In the genomic region with DNA sequence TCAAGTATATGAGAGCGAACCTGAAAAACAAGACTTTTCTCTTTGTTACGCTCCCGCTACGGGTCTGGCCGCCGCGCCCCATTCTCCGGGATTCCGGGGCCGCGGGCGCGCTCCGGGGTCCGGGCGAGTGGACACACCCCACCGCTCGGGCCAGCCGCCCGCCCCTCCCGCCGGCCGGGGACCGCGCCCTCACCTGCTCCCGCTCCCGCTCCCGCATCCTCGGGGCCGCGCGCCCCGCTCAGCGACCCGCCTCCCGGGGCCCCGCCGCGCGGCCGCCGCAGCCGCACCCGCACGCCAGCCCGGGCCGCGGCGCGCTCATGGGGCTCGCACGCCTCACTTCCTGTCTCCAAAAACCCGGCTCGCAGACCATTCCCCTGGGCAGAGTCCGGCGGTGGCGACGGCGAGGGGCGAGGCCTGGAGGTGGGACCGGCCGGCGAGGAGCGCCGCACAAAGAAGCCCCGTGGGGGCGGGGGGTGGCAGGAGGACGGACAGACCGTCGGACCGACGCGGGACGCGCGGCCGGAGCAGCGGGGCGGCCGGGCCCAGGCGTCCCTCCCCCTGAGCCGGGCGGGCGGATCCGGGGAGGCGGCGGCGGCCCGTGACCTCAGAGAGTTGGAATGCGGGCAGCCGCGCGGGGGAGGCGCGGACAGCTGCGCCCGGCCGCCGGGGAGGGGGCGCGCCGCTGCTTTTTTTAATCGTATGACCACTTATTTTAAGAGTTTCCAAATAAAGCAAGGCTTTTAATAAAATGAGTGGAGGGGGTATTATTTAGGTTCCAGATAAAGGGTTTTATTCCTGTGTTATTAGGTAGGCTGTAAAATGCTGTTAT, we compare ENCODE assay signal across 9 cellular contexts. TPM values are rescaled to one million over a fixed set of nuclear protein-coding genes. Genes with fewer than 3 reads are reported as not detected.
DNase-seq lines count a peak whose midpoint lies in the region; ATAC-seq and TF ChIP-seq lines count a peak whose summit lies in the region.
"Had no signal": no experiment of that assay in that cellular context is flagged by ENCODE, and none has a peak within 500 bp of the region (broad histone marks: within the 10 kb centered on the region; RNA-seq: fewer than 3 reads in every experiment).

A gene (minus strand): TSS at position 550 of the 829 bp plus-strand sequence. CDS start 4,590 bp downstream, outside the sequence.

- peak; percentile 56 for DNase-seq in NCI-H1694 treated with DMSO at 0.1 percent for 48 hours (lab: John Stamatoyannopoulos, UW)
- DNase-seq in NCI-H1694 (lab: John Stamatoyannopoulos, UW) = no peak
- no peak for DNase-seq in HFF-Myc (ENCODE audit: extremely low read depth, low read depth)
- no peak for DNase-seq in SK-N-MC (ENCODE audit: low read depth, low spot score)
- DNase-seq in dorsolateral prefrontal cortex = peak in 8 of 10 donors; percentile 34 to 79 (median 55)
- peak in 1 of 2 donors; percentile 59 for DNase-seq in stimulated activated effector memory CD8-positive, alpha-beta T cell treated with anti-CD3 and anti-CD28 coated beads, Interleukin-12 subunit alpha, Interleukin-12 subunit beta, amount 100 ng/mL, for 72 hours (ENCODE audit: low spot score in 2 of 2)
- DNase-seq in GF-D8 (lab: John Stamatoyannopoulos, UW) = no peak
- DNase-seq: DND-41 had no signal

- H3K27ac ChIP-seq in SK-N-MC (no peak within 1 kb of the TSS), dorsolateral prefrontal cortex (peak within 1 kb of the TSS in 56 of 59 donors; percentile 23 to 90 (median 77)), layer of hippocampus (ENCODE audit: low read depth, low read length) (peak within 1 kb of the TSS; percentile 57)

- peaks cover 8% of the 10 kb centered on the region for H3K36me3 Mint-ChIP-seq in stimulated activated effector memory CD8-positive, alpha-beta T cell treated with anti-CD3 and anti-CD28 coated beads, Interleukin-12 subunit alpha, Interleukin-12 subunit beta, amount 100 ng/mL, for 72 hours

- H3K4me3 ChIP-seq in HFF-Myc (replicated peaks; ENCODE audit: low read depth, low read length) = peak within 1 kb of the TSS; percentile 87
- H3K4me3 ChIP-seq in SK-N-MC = peak within 1 kb of the TSS; percentile 80
- H3K4me3 ChIP-seq in dorsolateral prefrontal cortex = peak within 1 kb of the TSS; percentile 50 to 91 (median 74)

- H3K4me1 Mint-ChIP-seq in stimulated activated effector memory CD8-positive, alpha-beta T cell treated with anti-CD3 and anti-CD28 coated beads, Interleukin-12 subunit alpha, Interleukin-12 subunit beta, amount 100 ng/mL, for 72 hours = peaks cover 22% of the 10 kb centered on the region

- peak; percentile 55 for ATAC-seq in stimulated activated effector memory CD8-positive, alpha-beta T cell treated with anti-CD3 and anti-CD28 coated beads, Interleukin-12 subunit alpha, Interleukin-12 subunit beta, amount 100 ng/mL, for 72 hours

- TF ChIP-seq CTCF in HFF-Myc (IDR thresholded peaks at IDR 0.05; ENCODE audit: low read depth, low read length, missing control alignments) (no peak), dorsolateral prefrontal cortex (IDR thresholded peaks at IDR 0.05 in 54 of 56, conservative IDR thresholded peaks at IDR 0.05 in 2 of 56; ENCODE audit: low read depth in 1 of 56, partially characterized antibody in 56 of 56) (peak in 9 of 56 donors; percentile 8 to 49 (median 16))

- no peaks in the 10 kb centered on the region for H3K9me3 ChIP-seq in SK-N-MC (ENCODE audit: low read depth, low read length)

- H3K27ac Mint-ChIP-seq in stimulated activated effector memory CD8-positive, alpha-beta T cell treated with anti-CD3 and anti-CD28 coated beads, Interleukin-12 subunit alpha, Interleukin-12 subunit beta, amount 100 ng/mL, for 72 hours = no peak within 1 kb of the TSS

- peak within 1 kb of the TSS; percentile 55 for H3K4me3 Mint-ChIP-seq in stimulated activated effector memory CD8-positive, alpha-beta T cell treated with anti-CD3 and anti-CD28 coated beads, Interleukin-12 subunit alpha, Interleukin-12 subunit beta, amount 100 ng/mL, for 72 hours

- intact Hi-C loops in dorsolateral prefrontal cortex (cut with DNase I) = loop anchor here in 1 of 2 donors (5.0 to 10.0 kb wide), 4 partner anchors 62 to 560 kb away; a partner anchor contains a TSS

- H3K36me3 ChIP-seq in SK-N-MC (ENCODE audit: insufficient read depth, low read length) = no peaks in the 10 kb centered on the region

- H3K27me3 ChIP-seq in dorsolateral prefrontal cortex (no peaks in the 10 kb centered on the region), layer of hippocampus (ENCODE audit: control insufficient read depth, insufficient read depth, low read length) (no peaks in the 10 kb centered on the region)

- H3K9me3 Mint-ChIP-seq in stimulated activated effector memory CD8-positive, alpha-beta T cell treated with anti-CD3 and anti-CD28 coated beads, Interleukin-12 subunit alpha, Interleukin-12 subunit beta, amount 100 ng/mL, for 72 hours = no peaks in the 10 kb centered on the region

- peak within 1 kb of the TSS; percentile 62 for H3K9ac ChIP-seq in SK-N-MC (ENCODE audit: insufficient read length)

RNA-seq across cellular contexts. Expression of the gene that starts here (rescaled TPM):
- 10 to 100 TPM in 119 of 120 experiments, 1 to 10 TPM in 1; 9.6 to 35.0 (median 17.6) TPM for total RNA-seq in dorsolateral prefrontal cortex

Comparison
In these comparisons a context has a peak if more than half of its experiments do, and no peak if none do; other contexts are left out.
1. DNase-seq: peak in NCI-H1694 treated with DMSO at 0.1 percent for 48 hours (single experiment) and dorsolateral prefrontal cortex (8 of 10); none in NCI-H1694 (single experiment), HFF-Myc (single experiment), SK-N-MC (single experiment) and GF-D8 (single experiment).
2. Peak in every context shown above with its lines, with median percentiles within 50 percentile points of each other: H3K4me3 ChIP-seq.